In the genomic region with DNA sequence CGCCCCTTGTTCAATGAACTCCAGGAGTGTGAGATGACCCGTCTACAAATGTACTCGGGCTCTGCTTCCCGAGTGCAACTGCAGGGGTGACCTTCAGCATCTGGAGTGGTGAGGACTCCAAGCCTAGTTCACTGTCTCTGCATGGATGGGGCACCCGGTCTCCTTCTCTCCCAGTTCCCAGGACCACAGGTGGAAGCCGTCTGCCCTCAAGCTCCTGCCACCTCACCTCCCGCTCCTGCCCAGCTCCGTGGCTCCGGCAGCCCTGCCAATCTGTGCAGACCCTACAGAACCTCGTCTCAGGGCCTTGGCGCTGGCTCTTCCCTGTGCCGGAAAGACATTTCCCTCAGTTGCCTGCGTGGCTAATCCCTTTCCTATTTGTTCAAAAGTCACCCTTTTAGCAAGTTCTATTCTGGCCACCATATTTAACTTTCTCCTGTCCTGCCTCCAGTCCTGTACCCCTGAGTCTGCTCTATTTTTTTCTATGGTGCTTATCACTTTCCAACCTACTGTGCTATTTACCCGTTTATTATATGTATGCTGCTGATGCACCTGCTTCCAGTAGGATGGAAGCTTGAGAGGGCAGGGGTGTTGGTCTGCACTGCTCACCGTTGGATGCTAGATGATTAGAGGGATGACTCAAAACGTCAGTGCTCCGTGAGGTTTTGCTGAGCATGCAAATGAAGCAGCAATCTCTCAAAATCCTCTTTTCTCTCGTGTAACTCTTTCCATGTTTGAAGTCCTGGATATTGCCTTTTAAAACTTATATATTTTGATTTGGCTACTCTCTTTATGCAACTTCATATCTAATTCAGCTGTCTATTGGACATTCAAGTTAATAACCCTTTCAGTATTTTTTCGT, we compare ENCODE assay signal across 3 cellular contexts.
TF ChIP-seq lines count a peak whose summit lies in the region.

No MANE protein-coding gene starts in this region.

TF ChIP-seq in A549, 52 proteins besides CTCF, POLR2A, EP300 and RAD21:
- TF ChIP-seq MAFK (IDR thresholded peaks at IDR 0.05; ENCODE audit: partially characterized antibody) (peak; percentile 29), SREBF2 (IDR thresholded peaks at IDR 0.05) (no peak)

TF ChIP-seq in K562, 482 proteins besides CTCF, POLR2A, EP300 and RAD21 (continues in another document):
- no peak for TF ChIP-seq ZNF766 (CRISPR knock-in tag; conservative IDR thresholded peaks at IDR 0.05)
- TF ChIP-seq TAL1 (IDR thresholded peaks at IDR 0.05), result no peak
- TF ChIP-seq, protein P1, sequence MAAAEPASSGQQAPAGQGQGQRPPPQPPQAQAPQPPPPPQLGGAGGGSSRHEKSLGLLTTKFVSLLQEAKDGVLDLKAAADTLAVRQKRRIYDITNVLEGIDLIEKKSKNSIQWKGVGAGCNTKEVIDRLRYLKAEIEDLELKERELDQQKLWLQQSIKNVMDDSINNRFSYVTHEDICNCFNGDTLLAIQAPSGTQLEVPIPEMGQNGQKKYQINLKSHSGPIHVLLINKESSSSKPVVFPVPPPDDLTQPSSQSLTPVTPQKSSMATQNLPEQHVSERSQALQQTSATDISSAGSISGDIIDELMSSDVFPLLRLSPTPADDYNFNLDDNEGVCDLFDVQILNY (CRISPR knock-in tag; IDR thresholded peaks at IDR 0.05), result 0 out of 2 replicates have a peak, but pooled peaks have one; percentile 62
- TF ChIP-seq EWSR1 (IDR thresholded peaks at IDR 0.05; ENCODE audit: borderline replicate concordance, low read depth, partially characterized antibody), result no peak
- TF ChIP-seq POLR2AphosphoS5 (IDR thresholded peaks at IDR 0.05; ENCODE audit: control insufficient read depth, insufficient read depth, low read depth, low read length), result peak; percentile 27; the same call in 1 of the 2 replicates
- peak; percentile 92 for TF ChIP-seq RBM22 (IDR thresholded peaks at IDR 0.05; ENCODE audit: low read depth, low read length, poor library complexity, severe bottlenecking)
- TF ChIP-seq NFXL1 (CRISPR knock-in tag; IDR thresholded peaks at IDR 0.05), result peak; percentile 13; the same call in 1 of the 2 replicates
- TF ChIP-seq SIN3A (IDR thresholded peaks at IDR 0.05; ENCODE audit: borderline replicate concordance in 2 of 2, control insufficient read depth in 1 of 2, low read depth in 2 of 2, low read length in 2 of 2), result peak in 1 of 2 experiments; percentile 24; a peak in 1 of 4 replicates
- no peak for TF ChIP-seq SRF (CRISPR knock-in tag; IDR thresholded peaks at IDR 0.05)
- peak; percentile 54 for TF ChIP-seq POLR2B (IDR thresholded peaks at IDR 0.05; ENCODE audit: low read depth, partially characterized antibody)
- no peak for TF ChIP-seq PTTG1 (tag; IDR thresholded peaks at IDR 0.05; ENCODE audit: low read depth)
- TF ChIP-seq ZNF830 (CRISPR knock-in tag; IDR thresholded peaks at IDR 0.05), result peak; percentile 60; the same call in 1 of the 2 replicates
- no peak for TF ChIP-seq ZNF778 (CRISPR knock-in tag; IDR thresholded peaks at IDR 0.05)
- peak; percentile 62 for TF ChIP-seq C11orf30 (IDR thresholded peaks at IDR 0.05; ENCODE audit: low read depth)
- TF ChIP-seq TEAD4 (IDR thresholded peaks at IDR 0.05; ENCODE audit: low read length), result no peak
- no peak for TF ChIP-seq TEAD4 (CRISPR knock-in tag; IDR thresholded peaks at IDR 0.05; ENCODE audit: borderline replicate concordance)
- TF ChIP-seq, protein P2, sequence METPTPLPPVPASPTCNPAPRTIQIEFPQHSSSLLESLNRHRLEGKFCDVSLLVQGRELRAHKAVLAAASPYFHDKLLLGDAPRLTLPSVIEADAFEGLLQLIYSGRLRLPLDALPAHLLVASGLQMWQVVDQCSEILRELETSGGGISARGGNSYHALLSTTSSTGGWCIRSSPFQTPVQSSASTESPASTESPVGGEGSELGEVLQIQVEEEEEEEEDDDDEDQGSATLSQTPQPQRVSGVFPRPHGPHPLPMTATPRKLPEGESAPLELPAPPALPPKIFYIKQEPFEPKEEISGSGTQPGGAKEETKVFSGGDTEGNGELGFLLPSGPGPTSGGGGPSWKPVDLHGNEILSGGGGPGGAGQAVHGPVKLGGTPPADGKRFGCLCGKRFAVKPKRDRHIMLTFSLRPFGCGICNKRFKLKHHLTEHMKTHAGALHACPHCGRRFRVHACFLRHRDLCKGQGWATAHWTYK (CRISPR knock-in tag; IDR thresholded peaks at IDR 0.05), result 0 out of 2 replicates have a peak, but pooled peaks have one; percentile 54
- TF ChIP-seq, protein P3, sequence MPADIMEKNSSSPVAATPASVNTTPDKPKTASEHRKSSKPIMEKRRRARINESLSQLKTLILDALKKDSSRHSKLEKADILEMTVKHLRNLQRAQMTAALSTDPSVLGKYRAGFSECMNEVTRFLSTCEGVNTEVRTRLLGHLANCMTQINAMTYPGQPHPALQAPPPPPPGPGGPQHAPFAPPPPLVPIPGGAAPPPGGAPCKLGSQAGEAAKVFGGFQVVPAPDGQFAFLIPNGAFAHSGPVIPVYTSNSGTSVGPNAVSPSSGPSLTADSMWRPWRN (IDR thresholded peaks at IDR 0.05; ENCODE audit: low read depth), result no peak
- TF ChIP-seq, protein P4, sequence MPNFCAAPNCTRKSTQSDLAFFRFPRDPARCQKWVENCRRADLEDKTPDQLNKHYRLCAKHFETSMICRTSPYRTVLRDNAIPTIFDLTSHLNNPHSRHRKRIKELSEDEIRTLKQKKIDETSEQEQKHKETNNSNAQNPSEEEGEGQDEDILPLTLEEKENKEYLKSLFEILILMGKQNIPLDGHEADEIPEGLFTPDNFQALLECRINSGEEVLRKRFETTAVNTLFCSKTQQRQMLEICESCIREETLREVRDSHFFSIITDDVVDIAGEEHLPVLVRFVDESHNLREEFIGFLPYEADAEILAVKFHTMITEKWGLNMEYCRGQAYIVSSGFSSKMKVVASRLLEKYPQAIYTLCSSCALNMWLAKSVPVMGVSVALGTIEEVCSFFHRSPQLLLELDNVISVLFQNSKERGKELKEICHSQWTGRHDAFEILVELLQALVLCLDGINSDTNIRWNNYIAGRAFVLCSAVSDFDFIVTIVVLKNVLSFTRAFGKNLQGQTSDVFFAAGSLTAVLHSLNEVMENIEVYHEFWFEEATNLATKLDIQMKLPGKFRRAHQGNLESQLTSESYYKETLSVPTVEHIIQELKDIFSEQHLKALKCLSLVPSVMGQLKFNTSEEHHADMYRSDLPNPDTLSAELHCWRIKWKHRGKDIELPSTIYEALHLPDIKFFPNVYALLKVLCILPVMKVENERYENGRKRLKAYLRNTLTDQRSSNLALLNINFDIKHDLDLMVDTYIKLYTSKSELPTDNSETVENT (CRISPR knock-in tag; IDR thresholded peaks at IDR 0.05), result 0 out of 2 replicates have a peak, but pooled peaks have one; percentile 12
- peak; percentile 17; the same call in 1 of the 2 replicates for TF ChIP-seq PML (IDR thresholded peaks at IDR 0.05; ENCODE audit: low read length)
- TF ChIP-seq CBFA2T2 (conservative IDR thresholded peaks at IDR 0.05), result no peak
- TF ChIP-seq NFRKB (IDR thresholded peaks at IDR 0.05; ENCODE audit: low read depth), result no peak
- TF ChIP-seq RBM17 (IDR thresholded peaks at IDR 0.05; ENCODE audit: borderline replicate concordance, low read depth, low read length), result no peak
- TF ChIP-seq SMAD1 (IDR thresholded peaks at IDR 0.05; ENCODE audit: low read depth, low read length, partially characterized antibody), result no peak
- no peak for TF ChIP-seq KLF16 (IDR thresholded peaks at IDR 0.05)
- TF ChIP-seq ZNF23 (CRISPR knock-in tag; IDR thresholded peaks at IDR 0.05), result no peak
- peak; percentile 71; the same call in 1 of the 2 replicates for TF ChIP-seq MAFG (tag; conservative IDR thresholded peaks at IDR 0.05)
- peak; percentile 55; the same call in 1 of the 2 replicates for TF ChIP-seq MYNN (IDR thresholded peaks at IDR 0.05)
- no peak for TF ChIP-seq MYNN (CRISPR knock-in tag; IDR thresholded peaks at IDR 0.05)
- TF ChIP-seq RBFOX2 (IDR thresholded peaks at IDR 0.05; ENCODE audit: low read depth, low read length), result peak; percentile 62
- no peak for TF ChIP-seq NFYB (IDR thresholded peaks at IDR 0.05; ENCODE audit: extremely low read depth, insufficient read length)
- peak; percentile 45; the same call in 1 of the 2 replicates for TF ChIP-seq POLR2AphosphoS2 (IDR thresholded peaks at IDR 0.05; ENCODE audit: low read length)
- TF ChIP-seq TAF7 (tag; IDR thresholded peaks at IDR 0.05), result no peak

TF ChIP-seq in H1, 55 proteins besides CTCF, POLR2A, EP300 and RAD21:
- TF ChIP-seq, protein P5, sequence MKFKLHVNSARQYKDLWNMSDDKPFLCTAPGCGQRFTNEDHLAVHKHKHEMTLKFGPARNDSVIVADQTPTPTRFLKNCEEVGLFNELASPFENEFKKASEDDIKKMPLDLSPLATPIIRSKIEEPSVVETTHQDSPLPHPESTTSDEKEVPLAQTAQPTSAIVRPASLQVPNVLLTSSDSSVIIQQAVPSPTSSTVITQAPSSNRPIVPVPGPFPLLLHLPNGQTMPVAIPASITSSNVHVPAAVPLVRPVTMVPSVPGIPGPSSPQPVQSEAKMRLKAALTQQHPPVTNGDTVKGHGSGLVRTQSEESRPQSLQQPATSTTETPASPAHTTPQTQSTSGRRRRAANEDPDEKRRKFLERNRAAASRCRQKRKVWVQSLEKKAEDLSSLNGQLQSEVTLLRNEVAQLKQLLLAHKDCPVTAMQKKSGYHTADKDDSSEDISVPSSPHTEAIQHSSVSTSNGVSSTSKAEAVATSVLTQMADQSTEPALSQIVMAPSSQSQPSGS (IDR thresholded peaks at IDR 0.05; ENCODE audit: low read length), result no peak
- TF ChIP-seq HDAC2 (IDR thresholded peaks at IDR 0.05; ENCODE audit: borderline replicate concordance in 1 of 2, low read depth in 2 of 2, low read length in 2 of 2) (no peak), CTBP2 (IDR thresholded peaks at IDR 0.05; ENCODE audit: borderline replicate concordance, insufficient read depth, insufficient read length, low read length) (no peak), KDM5A (IDR thresholded peaks at IDR 0.05; ENCODE audit: low read length) (no peak), HDAC6 (IDR thresholded peaks at IDR 0.05; ENCODE audit: low read depth, low read length) (no peak), SIX5 (IDR thresholded peaks at IDR 0.05; ENCODE audit: low read depth, low read length) (no peak), TCF12 (IDR thresholded peaks at IDR 0.05; ENCODE audit: low read depth, low read length) (no peak), JUND (IDR thresholded peaks at IDR 0.05; ENCODE audit: low read length) (no peak), TBP (IDR thresholded peaks at IDR 0.05; ENCODE audit: low read depth, low read length) (no peak), BACH1 (IDR thresholded peaks at IDR 0.05; ENCODE audit: low read length) (no peak), TEAD4 (IDR thresholded peaks at IDR 0.05; ENCODE audit: low read depth, low read length) (no peak), GTF2F1 (IDR thresholded peaks at IDR 0.05; ENCODE audit: borderline replicate concordance, low read depth, low read length) (no peak), JUN (IDR thresholded peaks at IDR 0.05; ENCODE audit: low read depth, low read length) (no peak), SRF (IDR thresholded peaks at IDR 0.05; ENCODE audit: low read depth, low read length) (no peak)
